In genomic region chr17:75940727-75941441, GRCh38 we compare ENCODE assay signal across 1 cellular context.
TF ChIP-seq lines count a peak whose summit lies in the region.

A gene with protein sequence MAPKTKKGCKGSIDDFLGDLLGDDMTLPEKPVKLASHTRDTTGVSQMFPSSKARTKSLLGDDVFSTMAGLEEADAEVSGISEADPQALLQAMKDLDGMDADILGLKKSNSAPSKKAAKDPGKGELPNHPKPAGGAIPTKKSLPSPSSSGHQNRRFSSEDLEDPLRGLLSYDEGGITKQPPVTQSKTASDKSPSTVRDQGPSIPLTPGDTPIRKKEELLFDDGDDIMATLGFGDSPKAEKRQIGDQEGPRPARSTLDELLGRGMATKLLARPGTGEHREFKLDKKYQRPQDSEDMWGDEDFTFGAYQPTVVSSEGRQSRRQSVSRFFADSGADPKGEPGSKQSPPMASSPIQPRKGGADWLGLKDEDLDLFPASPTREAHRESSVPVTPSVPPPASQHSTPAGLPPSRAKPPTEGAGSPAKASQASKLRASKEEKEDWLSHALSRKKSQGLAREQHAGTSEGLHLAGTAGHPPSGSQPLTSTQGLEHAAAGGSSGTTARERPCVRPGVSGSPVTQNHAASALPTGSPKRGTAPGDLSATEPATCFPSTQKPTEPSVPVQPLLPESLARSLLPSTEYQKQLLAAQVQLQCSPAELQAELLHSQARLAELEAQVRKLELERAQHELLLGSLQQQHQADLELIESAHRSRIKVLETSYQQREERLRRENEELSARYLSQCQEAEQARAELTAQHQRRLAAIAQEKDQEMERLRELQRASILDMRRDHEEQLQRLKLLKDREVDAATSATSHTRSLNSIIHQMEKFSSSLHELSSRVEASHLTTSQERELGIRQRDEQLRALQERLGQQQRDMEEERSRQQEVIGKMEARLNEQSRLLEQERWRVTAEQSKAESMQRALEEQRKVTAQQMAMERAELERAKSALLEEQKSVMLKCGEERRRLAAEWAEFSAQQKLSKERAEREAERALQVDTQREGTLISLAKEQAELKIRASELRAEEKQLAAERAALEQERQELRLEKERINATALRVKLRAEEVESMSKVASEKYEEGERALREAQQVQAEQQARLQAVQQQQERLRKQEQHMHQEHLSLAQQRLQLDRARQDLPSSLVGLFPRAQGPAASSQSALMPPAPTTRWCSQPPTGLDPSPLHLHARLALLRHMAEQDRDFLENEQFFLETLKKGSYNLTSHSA (minus strand): TSS chr17:75941042. CDS start chr17:75938149, 2,893 bp downstream.

TF ChIP-seq in HepG2, 621 proteins besides CTCF, POLR2A, EP300 and RAD21 (continued from another document and continues in another):
- TF ChIP-seq, protein P1, sequence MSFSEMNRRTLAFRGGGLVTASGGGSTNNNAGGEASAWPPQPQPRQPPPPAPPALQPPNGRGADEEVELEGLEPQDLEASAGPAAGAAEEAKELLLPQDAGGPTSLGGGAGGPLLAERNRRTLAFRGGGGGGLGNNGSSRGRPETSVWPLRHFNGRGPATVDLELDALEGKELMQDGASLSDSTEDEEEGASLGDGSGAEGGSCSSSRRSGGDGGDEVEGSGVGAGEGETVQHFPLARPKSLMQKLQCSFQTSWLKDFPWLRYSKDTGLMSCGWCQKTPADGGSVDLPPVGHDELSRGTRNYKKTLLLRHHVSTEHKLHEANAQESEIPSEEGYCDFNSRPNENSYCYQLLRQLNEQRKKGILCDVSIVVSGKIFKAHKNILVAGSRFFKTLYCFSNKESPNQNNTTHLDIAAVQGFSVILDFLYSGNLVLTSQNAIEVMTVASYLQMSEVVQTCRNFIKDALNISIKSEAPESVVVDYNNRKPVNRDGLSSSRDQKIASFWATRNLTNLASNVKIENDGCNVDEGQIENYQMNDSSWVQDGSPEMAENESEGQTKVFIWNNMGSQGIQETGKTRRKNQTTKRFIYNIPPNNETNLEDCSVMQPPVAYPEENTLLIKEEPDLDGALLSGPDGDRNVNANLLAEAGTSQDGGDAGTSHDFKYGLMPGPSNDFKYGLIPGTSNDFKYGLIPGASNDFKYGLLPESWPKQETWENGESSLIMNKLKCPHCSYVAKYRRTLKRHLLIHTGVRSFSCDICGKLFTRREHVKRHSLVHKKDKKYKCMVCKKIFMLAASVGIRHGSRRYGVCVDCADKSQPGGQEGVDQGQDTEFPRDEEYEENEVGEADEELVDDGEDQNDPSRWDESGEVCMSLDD (CRISPR knock-in tag; IDR thresholded peaks at IDR 0.05; ENCODE audit: borderline replicate concordance): peak; percentile 72; the same call in 1 of the 2 replicates
- TF ChIP-seq MXD4 (CRISPR knock-in tag; IDR thresholded peaks at IDR 0.05) (peak; percentile 99), SNAPC2 (CRISPR knock-in tag; IDR thresholded peaks at IDR 0.05) (no peak), PHF5A (CRISPR knock-in tag; IDR thresholded peaks at IDR 0.05; ENCODE audit: low read depth, unreplicated experiment) (peak; percentile 95), ARID4A (CRISPR knock-in tag; IDR thresholded peaks at IDR 0.05; ENCODE audit: borderline replicate concordance) (peak; percentile 99), RBM22 (optimal IDR thresholded peaks at IDR 0.05; ENCODE audit: low read length) (peak; percentile 100), SAFB2 (CRISPR knock-in tag; IDR thresholded peaks at IDR 0.05; ENCODE audit: borderline replicate concordance, low read depth) (peak; percentile 96), U2AF1 (optimal IDR thresholded peaks at IDR 0.05; ENCODE audit: low read depth, low read length) (peak; percentile 85), KDM6A (CRISPR knock-in tag; IDR thresholded peaks at IDR 0.05; ENCODE audit: low read depth) (no peak), ZNF512 (CRISPR knock-in tag; IDR thresholded peaks at IDR 0.05) (no peak), ZNF563 (CRISPR knock-in tag; IDR thresholded peaks at IDR 0.05) (peak; percentile 92), MXI1 (IDR thresholded peaks at IDR 0.05; ENCODE audit: borderline replicate concordance, low read depth, low read length) (peak; percentile 100), SNAI1 (CRISPR knock-in tag; IDR thresholded peaks at IDR 0.05; ENCODE audit: borderline replicate concordance) (peak; percentile 83; the same call in 1 of the 2 replicates), POGK (CRISPR knock-in tag; conservative IDR thresholded peaks at IDR 0.05) (peak; percentile 94), ZBTB42 (CRISPR knock-in tag; IDR thresholded peaks at IDR 0.05) (0 out of 2 replicates have a peak, but pooled peaks have one; percentile 80), ZNF484 (CRISPR knock-in tag; IDR thresholded peaks at IDR 0.05; ENCODE audit: borderline replicate concordance, low read depth) (0 out of 2 replicates have a peak, but pooled peaks have one; percentile 53), ATF1 (CRISPR knock-in tag; IDR thresholded peaks at IDR 0.05) (no peak), ELF3 (CRISPR knock-in tag; IDR thresholded peaks at IDR 0.05) (peak; percentile 82; the same call in 1 of the 2 replicates), KDM2A (CRISPR knock-in tag; IDR thresholded peaks at IDR 0.05; ENCODE audit: borderline replicate concordance, low read depth) (peak; percentile 100), HNRNPH1 (optimal IDR thresholded peaks at IDR 0.05; ENCODE audit: low read depth, low read length) (no peak), ZNF3 (CRISPR knock-in tag; IDR thresholded peaks at IDR 0.05) (no peak), SUZ12 (IDR thresholded peaks at IDR 0.05; ENCODE audit: low read depth, low read length) (peak; percentile 94), POLR2AphosphoS2 (IDR thresholded peaks at IDR 0.05; ENCODE audit: low read depth, low read length) (0 out of 2 replicates have a peak, but pooled peaks have one; percentile 27), MIER3 (CRISPR knock-in tag; IDR thresholded peaks at IDR 0.05; ENCODE audit: borderline replicate concordance) (peak; percentile 84; the same call in 1 of the 2 replicates), KAT7 (CRISPR knock-in tag; IDR thresholded peaks at IDR 0.05; ENCODE audit: borderline replicate concordance) (peak; percentile 86; the same call in 1 of the 2 replicates), ZNF225 (CRISPR knock-in tag; IDR thresholded peaks at IDR 0.05) (peak; percentile 60; the same call in 1 of the 2 replicates), MAF1 (CRISPR knock-in tag; IDR thresholded peaks at IDR 0.05; ENCODE audit: borderline replicate concordance) (peak; percentile 93), ZBTB20 (CRISPR knock-in tag; IDR thresholded peaks at IDR 0.05; ENCODE audit: borderline replicate concordance, low read depth) (peak; percentile 74), MTF2 (CRISPR knock-in tag; IDR thresholded peaks at IDR 0.05; ENCODE audit: borderline replicate concordance) (no peak; the same call in 1 of the 2 replicates), ZNF883 (CRISPR knock-in tag; IDR thresholded peaks at IDR 0.05; ENCODE audit: not compliant biosample characterization) (peak; percentile 91)
- TF ChIP-seq, protein P2, sequence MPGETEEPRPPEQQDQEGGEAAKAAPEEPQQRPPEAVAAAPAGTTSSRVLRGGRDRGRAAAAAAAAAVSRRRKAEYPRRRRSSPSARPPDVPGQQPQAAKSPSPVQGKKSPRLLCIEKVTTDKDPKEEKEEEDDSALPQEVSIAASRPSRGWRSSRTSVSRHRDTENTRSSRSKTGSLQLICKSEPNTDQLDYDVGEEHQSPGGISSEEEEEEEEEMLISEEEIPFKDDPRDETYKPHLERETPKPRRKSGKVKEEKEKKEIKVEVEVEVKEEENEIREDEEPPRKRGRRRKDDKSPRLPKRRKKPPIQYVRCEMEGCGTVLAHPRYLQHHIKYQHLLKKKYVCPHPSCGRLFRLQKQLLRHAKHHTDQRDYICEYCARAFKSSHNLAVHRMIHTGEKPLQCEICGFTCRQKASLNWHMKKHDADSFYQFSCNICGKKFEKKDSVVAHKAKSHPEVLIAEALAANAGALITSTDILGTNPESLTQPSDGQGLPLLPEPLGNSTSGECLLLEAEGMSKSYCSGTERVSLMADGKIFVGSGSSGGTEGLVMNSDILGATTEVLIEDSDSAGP (CRISPR knock-in tag; IDR thresholded peaks at IDR 0.05; ENCODE audit: borderline replicate concordance): peak; percentile 97
- TF ChIP-seq, protein P3, sequence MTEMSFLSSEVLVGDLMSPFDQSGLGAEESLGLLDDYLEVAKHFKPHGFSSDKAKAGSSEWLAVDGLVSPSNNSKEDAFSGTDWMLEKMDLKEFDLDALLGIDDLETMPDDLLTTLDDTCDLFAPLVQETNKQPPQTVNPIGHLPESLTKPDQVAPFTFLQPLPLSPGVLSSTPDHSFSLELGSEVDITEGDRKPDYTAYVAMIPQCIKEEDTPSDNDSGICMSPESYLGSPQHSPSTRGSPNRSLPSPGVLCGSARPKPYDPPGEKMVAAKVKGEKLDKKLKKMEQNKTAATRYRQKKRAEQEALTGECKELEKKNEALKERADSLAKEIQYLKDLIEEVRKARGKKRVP (CRISPR knock-in tag; IDR thresholded peaks at IDR 0.05): 0 out of 4 replicates have a peak, but pooled peaks of 1 of the 2 experiments have one; percentile 40
- TF ChIP-seq, protein P4, sequence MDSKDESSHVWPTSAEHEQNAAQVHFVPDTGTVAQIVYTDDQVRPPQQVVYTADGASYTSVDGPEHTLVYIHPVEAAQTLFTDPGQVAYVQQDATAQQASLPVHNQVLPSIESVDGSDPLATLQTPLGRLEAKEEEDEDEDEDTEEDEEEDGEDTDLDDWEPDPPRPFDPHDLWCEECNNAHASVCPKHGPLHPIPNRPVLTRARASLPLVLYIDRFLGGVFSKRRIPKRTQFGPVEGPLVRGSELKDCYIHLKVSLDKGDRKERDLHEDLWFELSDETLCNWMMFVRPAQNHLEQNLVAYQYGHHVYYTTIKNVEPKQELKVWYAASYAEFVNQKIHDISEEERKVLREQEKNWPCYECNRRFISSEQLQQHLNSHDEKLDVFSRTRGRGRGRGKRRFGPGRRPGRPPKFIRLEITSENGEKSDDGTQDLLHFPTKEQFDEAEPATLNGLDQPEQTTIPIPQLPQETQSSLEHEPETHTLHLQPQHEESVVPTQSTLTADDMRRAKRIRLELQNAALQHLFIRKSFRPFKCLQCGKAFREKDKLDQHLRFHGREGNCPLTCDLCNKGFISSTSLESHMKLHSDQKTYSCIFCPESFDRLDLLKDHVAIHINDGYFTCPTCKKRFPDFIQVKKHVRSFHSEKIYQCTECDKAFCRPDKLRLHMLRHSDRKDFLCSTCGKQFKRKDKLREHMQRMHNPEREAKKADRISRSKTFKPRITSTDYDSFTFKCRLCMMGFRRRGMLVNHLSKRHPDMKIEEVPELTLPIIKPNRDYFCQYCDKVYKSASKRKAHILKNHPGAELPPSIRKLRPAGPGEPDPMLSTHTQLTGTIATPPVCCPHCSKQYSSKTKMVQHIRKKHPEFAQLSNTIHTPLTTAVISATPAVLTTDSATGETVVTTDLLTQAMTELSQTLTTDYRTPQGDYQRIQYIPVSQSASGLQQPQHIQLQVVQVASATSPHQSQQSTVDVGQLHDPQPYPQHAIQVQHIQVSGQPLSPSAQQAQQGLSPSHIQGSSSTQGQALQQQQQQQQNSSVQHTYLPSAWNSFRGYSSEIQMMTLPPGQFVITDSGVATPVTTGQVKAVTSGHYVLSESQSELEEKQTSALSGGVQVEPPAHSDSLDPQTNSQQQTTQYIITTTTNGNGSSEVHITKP (CRISPR knock-in tag; IDR thresholded peaks at IDR 0.05; ENCODE audit: low read depth): peak; percentile 47; the same call in 1 of the 2 replicates
